ENCODE assay signal across 10 cellular contexts in the genomic region with DNA sequence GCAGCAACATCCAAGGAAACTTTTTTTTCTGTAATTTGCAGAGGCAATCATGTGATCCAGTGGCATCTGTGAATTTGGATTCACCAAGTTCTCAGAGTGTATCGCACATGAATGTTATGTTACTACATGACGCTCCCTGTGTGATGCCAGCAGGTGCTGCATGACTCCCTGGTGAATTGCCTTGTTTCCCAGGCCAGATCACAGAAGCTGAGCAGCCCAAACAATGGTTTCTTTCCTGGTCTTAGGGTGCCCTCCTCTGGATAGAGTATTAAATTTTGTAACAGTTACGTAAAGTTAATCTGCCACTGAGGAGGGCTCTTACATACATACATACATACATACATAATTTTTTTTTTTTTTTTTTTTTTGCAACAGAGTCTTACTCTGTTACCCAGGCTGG. TPM values are rescaled to one million over a fixed set of nuclear protein-coding genes. Genes with fewer than 3 reads are reported as not detected.
A peak's percentile ranks its signal among the peaks of the same experiment; 100 is the strongest.
DNase-seq lines count a peak whose midpoint lies in the region; ATAC-seq, FAIRE-seq and TF ChIP-seq lines count a peak whose summit lies in the region.
"Had no signal": no experiment of that assay in that cellular context is flagged by ENCODE, and none has a peak within 500 bp of the region (broad histone marks: within the 10 kb centered on the region; RNA-seq: fewer than 3 reads in every experiment).

No MANE protein-coding gene starts in this region.

- no peak overlapping the region for H3K27ac ChIP-seq in small intestine (ENCODE audit: low read depth in 1 of 2, low read length in 1 of 2)

- POLR2A ChIA-PET in activated CD4-positive, alpha-beta T cell treated with anti-CD3 and anti-CD28 coated beads, Interleukin-2, amount 10 ng/mL, durations not matched to agents 7 days and 5 days (lab: Charles Lee), result interaction anchor here (0.6 kb wide), 1 partner anchor 25 kb away, joined by 3 read pairs; no protein-coding TSS in a partner anchor

- no peak overlapping the region for H3K4me3 Mint-ChIP-seq in activated CD4-positive, alpha-beta T cell treated with anti-CD3 and anti-CD28 coated beads, Interleukin-2, amount 10 ng/mL, durations not matched to agents 7 days and 5 days
- H3K4me3 Mint-ChIP-seq: natural killer cell had no signal

- peak; percentile 52 for DNase-seq in CD1c-positive myeloid dendritic cell (ENCODE audit: extremely low spot score)
- peak; percentile 40 for DNase-seq in GM20000 (ENCODE audit: low spot score)
- DNase-seq in NCI-H2196 treated with DMSO at 0.1 percent for 48 hours (lab: John Stamatoyannopoulos, UW; ENCODE audit: unreplicated experiment), result peak; percentile 75
- DNase-seq in activated CD4-positive, alpha-beta T cell treated with anti-CD3 and anti-CD28 coated beads, Interleukin-2, amount 10 ng/mL, durations not matched to agents 7 days and 5 days, result peak; percentile 64
- DNase-seq in globus pallidus (ENCODE audit: low spot score), result peak; percentile 91
- peak; percentile 82 for DNase-seq in small intestine
- DNase-seq: natural killer cell had no signal

- no peak for FAIRE-seq in small intestine (lab: Jason Lieb, UNC)

- no peak overlapping the region for H3K4me3 ChIP-seq in small intestine (ENCODE audit: low read depth in 1 of 2, low read length in 2 of 2)

- peaks cover 0 to 4% of the 10 kb centered on the region in 2 donors for H3K4me1 ChIP-seq in small intestine (ENCODE audit: control insufficient read depth in 2 of 2, insufficient read depth in 1 of 2, low read depth in 1 of 2, low read length in 1 of 2)

- H3K27me3 Mint-ChIP-seq in activated CD4-positive, alpha-beta T cell treated with anti-CD3 and anti-CD28 coated beads, Interleukin-2, amount 10 ng/mL, durations not matched to agents 7 days and 5 days, result no peaks in the 10 kb centered on the region

- no peaks in the 10 kb centered on the region for H3K9me3 ChIP-seq in small intestine (ENCODE audit: control insufficient read depth, low read depth)

- peaks cover 28% of the 10 kb centered on the region for H3K4me1 Mint-ChIP-seq in activated CD4-positive, alpha-beta T cell treated with anti-CD3 and anti-CD28 coated beads, Interleukin-2, amount 10 ng/mL, durations not matched to agents 7 days and 5 days

- 11 to 42% (median 34%) methylated on average over 3 of the region's 3 CpGs for WGBS in small intestine, 3 donors

- no peaks in the 10 kb centered on the region for H3K27me3 ChIP-seq in small intestine (ENCODE audit: control insufficient read depth in 2 of 2, insufficient read depth in 2 of 2, low read length in 2 of 2)

- H3K27ac Mint-ChIP-seq in activated CD4-positive, alpha-beta T cell treated with anti-CD3 and anti-CD28 coated beads, Interleukin-2, amount 10 ng/mL, durations not matched to agents 7 days and 5 days, result no peak overlapping the region
- H3K27ac Mint-ChIP-seq: IgD-negative memory B cell had no signal

- H3K36me3 Mint-ChIP-seq in activated CD4-positive, alpha-beta T cell treated with anti-CD3 and anti-CD28 coated beads, Interleukin-2, amount 10 ng/mL, durations not matched to agents 7 days and 5 days (ENCODE audit: low read depth), result peaks cover 3% of the 10 kb centered on the region
- H3K36me3 Mint-ChIP-seq: natural killer cell had no signal

- ATAC-seq in GM19328 (IDR thresholded peaks at IDR 0.05; ENCODE audit: unreplicated experiment) (no peak), GM19395 (IDR thresholded peaks at IDR 0.05; ENCODE audit: unreplicated experiment) (no peak)

- no peak for TF ChIP-seq CTCF in GM20000 (IDR thresholded peaks at IDR 0.05; ENCODE audit: extremely low read depth, missing control alignments)

- peaks cover 2% of the 10 kb centered on the region in 2 donors for H3K36me3 ChIP-seq in small intestine (ENCODE audit: control insufficient read depth in 2 of 2, insufficient read depth in 2 of 2, low read length in 2 of 2)

- CTCF ChIA-PET in activated CD4-positive, alpha-beta T cell treated with anti-CD3 and anti-CD28 coated beads, Interleukin-2, amount 10 ng/mL, durations not matched to agents 7 days and 5 days (lab: Charles Lee), result interaction anchor here (0.6 to 1.8 kb wide), 13 partner anchors 9 to 152 kb away, joined by 3 to 7 read pairs (median 4); no protein-coding TSS in a partner anchor

- H3K9me3 Mint-ChIP-seq in activated CD4-positive, alpha-beta T cell treated with anti-CD3 and anti-CD28 coated beads, Interleukin-2, amount 10 ng/mL, durations not matched to agents 7 days and 5 days, result no peaks in the 10 kb centered on the region
- H3K9me3 Mint-ChIP-seq: IgD-negative memory B cell, natural killer cell had no signal

RNA-seq across cellular contexts. Expression of a gene that starts 3.6 kb away (rescaled TPM):
- 1 to 10 TPM; 6.6 to 9.1 TPM for total RNA-seq in activated CD4-positive, alpha-beta T cell treated with anti-CD3 and anti-CD28 coated beads, Interleukin-2, amount 10 ng/mL, durations not matched to agents 7 days and 5 days
- polyA plus RNA-seq in small intestine, result 1 to 10 TPM; 4.0 to 7.0 (median 6.0) TPM

RNA-seq across cellular contexts. Expression of a gene that starts 28.3 kb away (rescaled TPM):
- 10 to 100 TPM; 24.5 to 28.3 TPM for total RNA-seq in activated CD4-positive, alpha-beta T cell treated with anti-CD3 and anti-CD28 coated beads, Interleukin-2, amount 10 ng/mL, durations not matched to agents 7 days and 5 days
- 10 to 100 TPM; 20.3 to 32.4 (median 21.9) TPM for polyA plus RNA-seq in small intestine

RNA-seq across cellular contexts. Expression of a gene that starts 35.6 kb away (rescaled TPM):
- 10 to 100 TPM; 80.6 to 97.1 TPM for total RNA-seq in activated CD4-positive, alpha-beta T cell treated with anti-CD3 and anti-CD28 coated beads, Interleukin-2, amount 10 ng/mL, durations not matched to agents 7 days and 5 days
- 10 to 100 TPM; 76.7 to 92.0 (median 84.8) TPM for polyA plus RNA-seq in small intestine

RNA-seq across cellular contexts. Expression of a gene that starts 37.8 kb away (rescaled TPM):
- 10 to 100 TPM; 63.2 to 66.0 TPM for total RNA-seq in activated CD4-positive, alpha-beta T cell treated with anti-CD3 and anti-CD28 coated beads, Interleukin-2, amount 10 ng/mL, durations not matched to agents 7 days and 5 days
- polyA plus RNA-seq in small intestine, result 10 to 100 TPM; 10.8 to 22.8 (median 15.4) TPM

RNA-seq across cellular contexts. Expression of a gene that starts 48.0 kb away (rescaled TPM):
- total RNA-seq in activated CD4-positive, alpha-beta T cell treated with anti-CD3 and anti-CD28 coated beads, Interleukin-2, amount 10 ng/mL, durations not matched to agents 7 days and 5 days, result 100 to 1,000 TPM; 292 to 321 TPM
- polyA plus RNA-seq in small intestine, result 10 to 100 TPM; 35.8 to 80.2 (median 46.5) TPM

Comparison
In these comparisons a context has a peak if more than half of its experiments do, and no peak if none do; other contexts are left out.
1. DNase-seq: peak in every context shown above with its lines; median percentile 91 in globus pallidus; 82 in small intestine; 75 in NCI-H2196 treated with DMSO at 0.1 percent for 48 hours; 64 in activated CD4-positive, alpha-beta T cell treated with anti-CD3 and anti-CD28 coated beads, Interleukin-2, amount 10 ng/mL, durations not matched to agents 7 days and 5 days; 52 in CD1c-positive myeloid dendritic cell; 40 in GM20000.